Comparison of ENCODE assay signal across 8 cellular contexts in genomic region chr18:35005963-35006577, GRCh38. TPM values are rescaled to one million over a fixed set of nuclear protein-coding genes. Genes with fewer than 3 reads are reported as not detected.
DNase-seq lines count a peak whose midpoint lies in the region; ATAC-seq and TF ChIP-seq lines count a peak whose summit lies in the region.

No MANE protein-coding gene starts in this region.

- peak; percentile 84 for ATAC-seq in GM19452 (IDR thresholded peaks at IDR 0.05; ENCODE audit: unreplicated experiment)
- ATAC-seq in HG03521 (IDR thresholded peaks at IDR 0.05; ENCODE audit: unreplicated experiment): peak; percentile 75
- peak; percentile 86 to 92 for ATAC-seq in stimulated activated naive B cell treated with anti-CD40 and anti-IgM and Interleukin-4, amounts not matched to agents 10 μg/mL and 1 μg/mL and 100 μg/mL, for 72 hours (replicated peaks)

- TF ChIP-seq CTCF in brain (conservative IDR thresholded peaks at IDR 0.05): peak; percentile 79 to 83

- DNase-seq in DMS79 (lab: John Stamatoyannopoulos, UW) (peak; percentile 21), NCI-H69 (lab: John Stamatoyannopoulos, UW) (peak; percentile 88), iPS-NIHi7 (ENCODE audit: extremely low spot score) (peak; percentile 72)
- no peak for DNase-seq in stimulated activated naive B cell treated with anti-CD40 and anti-IgM and Interleukin-4, amounts not matched to agents 10 μg/mL and 1 μg/mL and 100 μg/mL, for 72 hours
- DNase-seq in activated CD8-positive, alpha-beta memory T cell treated with anti-CD3 and anti-CD28 coated beads, Interleukin-2, amount 50 U/mL, for 48 hours: no peak

- peaks cover 10% of the 10 kb centered on the region for H3K4me1 Mint-ChIP-seq in brain
- no peaks in the 10 kb centered on the region for H3K4me1 Mint-ChIP-seq in stimulated activated naive B cell treated with anti-CD40 and anti-IgM and Interleukin-4, amounts not matched to agents 10 μg/mL and 1 μg/mL and 100 μg/mL, for 72 hours

- no peaks in the 10 kb centered on the region for H3K36me3 Mint-ChIP-seq in brain
- H3K36me3 Mint-ChIP-seq in stimulated activated naive B cell treated with anti-CD40 and anti-IgM and Interleukin-4, amounts not matched to agents 10 μg/mL and 1 μg/mL and 100 μg/mL, for 72 hours: no peaks in the 10 kb centered on the region

- no peak overlapping the region for H3K4me3 Mint-ChIP-seq in brain
- no peak overlapping the region for H3K4me3 Mint-ChIP-seq in stimulated activated naive B cell treated with anti-CD40 and anti-IgM and Interleukin-4, amounts not matched to agents 10 μg/mL and 1 μg/mL and 100 μg/mL, for 72 hours

- H3K9me3 Mint-ChIP-seq in brain: no peaks in the 10 kb centered on the region
- H3K9me3 Mint-ChIP-seq in stimulated activated naive B cell treated with anti-CD40 and anti-IgM and Interleukin-4, amounts not matched to agents 10 μg/mL and 1 μg/mL and 100 μg/mL, for 72 hours: no peaks in the 10 kb centered on the region

- H3K27ac Mint-ChIP-seq in brain: peak overlapping the region in 1 of 5 experiments; percentile 41
- no peak overlapping the region for H3K27ac Mint-ChIP-seq in stimulated activated naive B cell treated with anti-CD40 and anti-IgM and Interleukin-4, amounts not matched to agents 10 μg/mL and 1 μg/mL and 100 μg/mL, for 72 hours

- H3K27me3 Mint-ChIP-seq in brain: no peaks in the 10 kb centered on the region
- no peaks in the 10 kb centered on the region for H3K27me3 Mint-ChIP-seq in stimulated activated naive B cell treated with anti-CD40 and anti-IgM and Interleukin-4, amounts not matched to agents 10 μg/mL and 1 μg/mL and 100 μg/mL, for 72 hours

RNA-seq across cellular contexts. Expression of gene MAPRE2, which starts 35.1 kb away (rescaled TPM):
- 93.5 TPM for polyA plus RNA-seq in brain (ENCODE audit: insufficient read depth, low read depth, low replicate concordance)

Comparison
In these comparisons a context has a peak if more than half of its experiments do, and no peak if none do; other contexts are left out.
1. DNase-seq: peak in DMS79 (single experiment), NCI-H69 (single experiment) and iPS-NIHi7 (single experiment); none in stimulated activated naive B cell treated with anti-CD40 and anti-IgM and Interleukin-4, amounts not matched to agents 10 μg/mL and 1 μg/mL and 100 μg/mL, for 72 hours (single experiment) and activated CD8-positive, alpha-beta memory T cell treated with anti-CD3 and anti-CD28 coated beads, Interleukin-2, amount 50 U/mL, for 48 hours (single experiment).
2. Peak in every context shown above with its lines, with median percentiles within 50 percentile points of each other: ATAC-seq.